Comparison of ENCODE assay signal across 2 cellular contexts in the genomic region with DNA sequence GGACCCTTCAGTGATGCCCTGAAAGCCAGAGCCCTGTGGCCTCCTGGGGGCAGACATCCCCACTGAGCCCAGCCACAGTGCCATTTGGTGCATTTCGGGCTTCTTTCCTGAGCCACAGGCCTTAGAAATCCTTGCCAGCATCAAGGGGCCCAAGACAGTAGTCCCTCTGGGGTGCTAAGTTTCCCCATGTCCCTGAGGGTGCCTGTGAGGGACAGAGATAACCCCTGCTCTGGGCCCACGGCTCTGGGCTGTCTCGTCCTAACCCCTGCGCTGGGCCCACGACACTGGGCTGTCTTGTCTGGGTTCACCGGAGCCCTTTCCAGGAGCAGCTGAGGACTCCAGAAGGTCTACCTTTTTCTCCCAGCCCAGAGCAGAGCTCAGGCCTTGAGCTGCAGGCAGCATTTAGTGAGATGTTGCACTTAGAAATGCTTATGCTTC.
TF ChIP-seq lines count a peak whose summit lies in the region.

No MANE protein-coding gene starts in this region.

TF ChIP-seq in HepG2, 621 proteins besides CTCF, POLR2A, EP300 and RAD21:
- TF ChIP-seq HDAC6 (IDR thresholded peaks at IDR 0.05; ENCODE audit: low read depth, low read length) (no peak), AGO2 (optimal IDR thresholded peaks at IDR 0.05; ENCODE audit: low read depth, low read length) (no peak), ZSCAN21 (CRISPR knock-in tag; IDR thresholded peaks at IDR 0.05; ENCODE audit: borderline replicate concordance) (no peak), PITX1 (CRISPR knock-in tag; IDR thresholded peaks at IDR 0.05) (no peak), GATAD2A (CRISPR knock-in tag; IDR thresholded peaks at IDR 0.05) (no peak), ZNF160 (CRISPR knock-in tag; IDR thresholded peaks at IDR 0.05) (no peak), HNRNPK (IDR thresholded peaks at IDR 0.05; ENCODE audit: low read depth, low read length, poor library complexity, severe bottlenecking) (no peak), HDAC1 (CRISPR knock-in tag; IDR thresholded peaks at IDR 0.05) (no peak), ZFP82 (CRISPR knock-in tag; IDR thresholded peaks at IDR 0.05; ENCODE audit: borderline replicate concordance) (no peak), ZNF841 (CRISPR knock-in tag; IDR thresholded peaks at IDR 0.05; ENCODE audit: borderline replicate concordance) (no peak), ZSCAN20 (CRISPR knock-in tag; IDR thresholded peaks at IDR 0.05; ENCODE audit: borderline replicate concordance) (no peak)
- TF ChIP-seq, protein P1, sequence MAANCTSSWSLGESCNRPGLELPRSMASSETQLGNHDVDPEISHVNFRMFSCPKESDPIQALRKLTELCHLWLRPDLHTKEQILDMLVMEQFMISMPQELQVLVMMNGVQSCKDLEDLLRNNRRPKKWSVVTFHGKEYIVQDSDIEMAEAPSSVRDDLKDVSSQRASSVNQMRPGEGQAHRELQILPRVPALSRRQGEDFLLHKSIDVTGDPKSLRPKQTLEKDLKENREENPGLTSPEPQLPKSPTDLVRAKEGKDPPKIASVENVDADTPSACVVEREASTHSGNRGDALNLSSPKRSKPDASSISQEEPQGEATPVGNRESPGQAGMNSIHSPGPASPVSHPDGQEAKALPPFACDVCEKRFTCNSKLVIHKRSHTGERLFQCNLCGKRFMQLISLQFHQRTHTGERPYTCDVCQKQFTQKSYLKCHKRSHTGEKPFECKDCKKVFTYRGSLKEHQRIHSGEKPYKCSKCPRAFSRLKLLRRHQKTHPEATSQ (CRISPR knock-in tag; IDR thresholded peaks at IDR 0.05; ENCODE audit: borderline replicate concordance): no peak
- TF ChIP-seq, protein P2, sequence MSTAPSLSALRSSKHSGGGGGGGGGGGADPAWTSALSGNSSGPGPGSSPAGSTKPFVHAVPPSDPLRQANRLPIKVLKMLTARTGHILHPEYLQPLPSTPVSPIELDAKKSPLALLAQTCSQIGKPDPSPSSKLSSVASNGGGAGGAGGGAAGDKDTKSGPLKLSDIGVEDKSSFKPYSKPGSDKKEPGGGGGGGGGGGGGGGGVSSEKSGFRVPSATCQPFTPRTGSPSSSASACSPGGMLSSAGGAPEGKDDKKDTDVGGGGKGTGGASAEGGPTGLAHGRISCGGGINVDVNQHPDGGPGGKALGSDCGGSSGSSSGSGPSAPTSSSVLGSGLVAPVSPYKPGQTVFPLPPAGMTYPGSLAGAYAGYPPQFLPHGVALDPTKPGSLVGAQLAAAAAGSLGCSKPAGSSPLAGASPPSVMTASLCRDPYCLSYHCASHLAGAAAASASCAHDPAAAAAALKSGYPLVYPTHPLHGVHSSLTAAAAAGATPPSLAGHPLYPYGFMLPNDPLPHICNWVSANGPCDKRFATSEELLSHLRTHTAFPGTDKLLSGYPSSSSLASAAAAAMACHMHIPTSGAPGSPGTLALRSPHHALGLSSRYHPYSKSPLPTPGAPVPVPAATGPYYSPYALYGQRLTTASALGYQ (CRISPR knock-in tag; IDR thresholded peaks at IDR 0.05): no peak
- TF ChIP-seq, protein P3, sequence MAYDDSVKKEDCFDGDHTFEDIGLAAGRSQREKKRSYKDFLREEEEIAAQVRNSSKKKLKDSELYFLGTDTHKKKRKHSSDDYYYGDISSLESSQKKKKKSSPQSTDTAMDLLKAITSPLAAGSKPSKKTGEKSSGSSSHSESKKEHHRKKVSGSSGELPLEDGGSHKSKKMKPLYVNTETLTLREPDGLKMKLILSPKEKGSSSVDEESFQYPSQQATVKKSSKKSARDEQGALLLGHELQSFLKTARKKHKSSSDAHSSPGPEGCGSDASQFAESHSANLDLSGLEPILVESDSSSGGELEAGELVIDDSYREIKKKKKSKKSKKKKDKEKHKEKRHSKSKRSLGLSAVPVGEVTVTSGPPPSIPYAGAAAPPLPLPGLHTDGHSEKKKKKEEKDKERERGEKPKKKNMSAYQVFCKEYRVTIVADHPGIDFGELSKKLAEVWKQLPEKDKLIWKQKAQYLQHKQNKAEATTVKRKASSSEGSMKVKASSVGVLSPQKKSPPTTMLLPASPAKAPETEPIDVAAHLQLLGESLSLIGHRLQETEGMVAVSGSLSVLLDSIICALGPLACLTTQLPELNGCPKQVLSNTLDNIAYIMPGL (CRISPR knock-in tag; IDR thresholded peaks at IDR 0.05; ENCODE audit: borderline replicate concordance in 1 of 2, low read depth in 1 of 2): no peak
- TF ChIP-seq, protein P4, sequence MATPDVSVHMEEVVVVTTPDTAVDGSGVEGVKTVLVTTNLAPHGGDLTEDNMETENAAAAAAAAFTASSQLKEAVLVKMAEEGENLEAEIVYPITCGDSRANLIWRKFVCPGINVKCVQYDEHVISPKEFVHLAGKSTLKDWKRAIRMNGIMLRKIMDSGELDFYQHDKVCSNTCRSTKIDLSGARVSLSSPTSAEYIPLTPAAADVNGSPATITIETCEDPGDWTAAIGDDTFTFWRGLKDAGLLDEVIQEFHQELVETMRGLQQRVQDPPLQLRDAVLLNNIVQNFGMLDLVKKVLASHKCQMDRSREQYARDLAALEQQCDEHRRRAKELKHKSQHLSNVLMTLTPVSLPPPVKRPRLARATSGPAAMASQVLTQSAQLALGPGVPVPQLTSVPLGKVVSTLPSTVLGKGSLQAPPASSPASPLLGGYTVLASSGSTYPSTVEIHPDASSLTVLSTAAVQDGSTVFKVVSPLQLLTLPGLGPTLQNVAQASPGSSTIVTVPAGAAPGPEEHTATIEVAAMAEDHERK (CRISPR knock-in tag; IDR thresholded peaks at IDR 0.05; ENCODE audit: low read depth): no peak
- TF ChIP-seq, protein P5, sequence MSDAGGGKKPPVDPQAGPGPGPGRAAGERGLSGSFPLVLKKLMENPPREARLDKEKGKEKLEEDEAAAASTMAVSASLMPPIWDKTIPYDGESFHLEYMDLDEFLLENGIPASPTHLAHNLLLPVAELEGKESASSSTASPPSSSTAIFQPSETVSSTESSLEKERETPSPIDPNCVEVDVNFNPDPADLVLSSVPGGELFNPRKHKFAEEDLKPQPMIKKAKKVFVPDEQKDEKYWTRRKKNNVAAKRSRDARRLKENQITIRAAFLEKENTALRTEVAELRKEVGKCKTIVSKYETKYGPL (CRISPR knock-in tag; IDR thresholded peaks at IDR 0.05): no peak
- TF ChIP-seq, protein P6, sequence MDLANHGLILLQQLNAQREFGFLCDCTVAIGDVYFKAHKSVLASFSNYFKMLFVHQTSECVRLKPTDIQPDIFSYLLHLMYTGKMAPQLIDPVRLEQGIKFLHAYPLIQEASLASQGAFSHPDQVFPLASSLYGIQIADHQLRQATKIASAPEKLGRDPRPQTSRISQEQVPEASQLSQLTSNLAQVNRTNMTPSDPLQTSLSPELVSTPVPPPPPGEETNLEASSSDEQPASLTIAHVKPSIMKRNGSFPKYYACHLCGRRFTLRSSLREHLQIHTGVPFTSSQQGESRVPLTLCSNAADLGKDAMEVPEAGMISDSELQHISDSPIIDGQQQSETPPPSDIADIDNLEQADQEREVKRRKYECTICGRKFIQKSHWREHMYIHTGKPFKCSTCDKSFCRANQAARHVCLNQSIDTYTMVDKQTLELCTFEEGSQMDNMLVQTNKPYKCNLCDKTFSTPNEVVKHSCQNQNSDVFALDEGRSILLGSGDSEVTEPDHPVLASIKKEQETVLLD (CRISPR knock-in tag; IDR thresholded peaks at IDR 0.05; ENCODE audit: low read depth): no peak

TF ChIP-seq in H1, 55 proteins besides CTCF, POLR2A, EP300 and RAD21:
- TF ChIP-seq RFX5 (IDR thresholded peaks at IDR 0.05; ENCODE audit: borderline replicate concordance, low read depth, low read length): no peak
- no peak for TF ChIP-seq SUZ12 (IDR thresholded peaks at IDR 0.05; ENCODE audit: low read length)
- TF ChIP-seq POLR2AphosphoS5 (IDR thresholded peaks at IDR 0.05; ENCODE audit: low read depth, low read length): no peak
- no peak for TF ChIP-seq NRF1 (IDR thresholded peaks at IDR 0.05; ENCODE audit: low read depth, low read length)
- no peak for TF ChIP-seq RNF2 (IDR thresholded peaks at IDR 0.05; ENCODE audit: borderline replicate concordance, low read depth, low read length, missing control alignments, poor library complexity, severe bottlenecking)
- TF ChIP-seq CHD1 (IDR thresholded peaks at IDR 0.05; ENCODE audit: low read depth, low read length): no peak
- TF ChIP-seq CBX5 (IDR thresholded peaks at IDR 0.05; ENCODE audit: low read depth, low read length): no peak
- no peak for TF ChIP-seq SIRT6 (IDR thresholded peaks at IDR 0.05; ENCODE audit: low read length)
- no peak for TF ChIP-seq JUND (IDR thresholded peaks at IDR 0.05; ENCODE audit: low read length)
- TF ChIP-seq SP2 (IDR thresholded peaks at IDR 0.05; ENCODE audit: low read length): no peak
- no peak for TF ChIP-seq SP4 (IDR thresholded peaks at IDR 0.05; ENCODE audit: low read length)
- no peak for TF ChIP-seq GABPA (IDR thresholded peaks at IDR 0.05; ENCODE audit: borderline replicate concordance, insufficient read depth, low read length)
- TF ChIP-seq PHF8 (conservative IDR thresholded peaks at IDR 0.05; ENCODE audit: low read depth, low read length): no peak
- no peak for TF ChIP-seq EGR1 (IDR thresholded peaks at IDR 0.05; ENCODE audit: borderline replicate concordance, low read depth, low read length)
- TF ChIP-seq, protein P7, sequence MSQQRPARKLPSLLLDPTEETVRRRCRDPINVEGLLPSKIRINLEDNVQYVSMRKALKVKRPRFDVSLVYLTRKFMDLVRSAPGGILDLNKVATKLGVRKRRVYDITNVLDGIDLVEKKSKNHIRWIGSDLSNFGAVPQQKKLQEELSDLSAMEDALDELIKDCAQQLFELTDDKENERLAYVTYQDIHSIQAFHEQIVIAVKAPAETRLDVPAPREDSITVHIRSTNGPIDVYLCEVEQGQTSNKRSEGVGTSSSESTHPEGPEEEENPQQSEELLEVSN (IDR thresholded peaks at IDR 0.05): no peak
- TF ChIP-seq, protein P8, sequence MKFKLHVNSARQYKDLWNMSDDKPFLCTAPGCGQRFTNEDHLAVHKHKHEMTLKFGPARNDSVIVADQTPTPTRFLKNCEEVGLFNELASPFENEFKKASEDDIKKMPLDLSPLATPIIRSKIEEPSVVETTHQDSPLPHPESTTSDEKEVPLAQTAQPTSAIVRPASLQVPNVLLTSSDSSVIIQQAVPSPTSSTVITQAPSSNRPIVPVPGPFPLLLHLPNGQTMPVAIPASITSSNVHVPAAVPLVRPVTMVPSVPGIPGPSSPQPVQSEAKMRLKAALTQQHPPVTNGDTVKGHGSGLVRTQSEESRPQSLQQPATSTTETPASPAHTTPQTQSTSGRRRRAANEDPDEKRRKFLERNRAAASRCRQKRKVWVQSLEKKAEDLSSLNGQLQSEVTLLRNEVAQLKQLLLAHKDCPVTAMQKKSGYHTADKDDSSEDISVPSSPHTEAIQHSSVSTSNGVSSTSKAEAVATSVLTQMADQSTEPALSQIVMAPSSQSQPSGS (IDR thresholded peaks at IDR 0.05; ENCODE audit: low read length): no peak
